Comparison of ENCODE assay signal across 24 cellular contexts in the genomic region with DNA sequence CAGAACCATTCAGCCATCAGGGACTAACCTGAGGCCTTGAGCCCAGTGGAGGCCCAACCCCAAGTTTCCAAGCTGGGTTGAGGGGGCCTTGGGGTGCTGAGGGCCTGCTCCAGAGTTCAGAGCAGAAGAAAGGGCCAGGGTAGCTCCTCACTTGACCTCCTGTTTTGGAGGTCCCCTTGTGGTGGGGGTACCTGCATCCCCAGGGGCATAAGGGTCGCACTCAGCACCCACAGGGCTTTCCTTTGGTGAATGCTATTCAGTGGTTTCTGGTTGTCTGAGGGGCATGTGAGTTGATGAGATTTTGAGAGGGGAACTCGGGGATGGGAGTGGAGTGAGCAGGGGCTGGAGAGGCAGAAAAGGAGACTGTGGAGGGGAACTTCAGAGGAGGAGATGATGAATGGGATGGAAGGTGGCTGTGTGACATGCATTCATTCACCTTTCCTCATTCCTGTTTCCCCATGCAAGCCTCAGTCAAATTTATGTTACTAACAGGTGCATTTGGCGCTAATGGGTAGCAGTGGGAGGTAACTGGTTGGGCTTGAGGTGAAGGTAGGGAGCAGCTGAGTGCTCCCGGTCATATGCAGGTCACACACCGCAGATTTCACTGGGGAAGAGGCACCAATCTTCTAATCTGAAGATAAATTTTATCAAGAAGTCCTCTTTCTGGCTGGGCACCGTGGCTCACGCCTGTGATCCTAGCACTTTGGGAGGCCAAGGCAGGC. TPM values are rescaled to one million over a fixed set of nuclear protein-coding genes. Genes with fewer than 3 reads are reported as not detected.
DNase-seq lines count a peak whose midpoint lies in the region; ATAC-seq and TF ChIP-seq lines count a peak whose summit lies in the region.
"Had no signal": no experiment of that assay in that cellular context is flagged by ENCODE, and none has a peak within 500 bp of the region (broad histone marks: within the 10 kb centered on the region; RNA-seq: fewer than 3 reads in every experiment).

No MANE protein-coding gene starts in this region.

- H3K9me3 ChIP-seq in spleen, result peaks cover 0 to 11% (median 7%) of the 10 kb centered on the region in 8 donors
- H3K9me3 ChIP-seq: BE2C had no signal

- H3K4me1 Mint-ChIP-seq in IgD-negative memory B cell (peaks cover 44 to 51% (median 48%) of the 10 kb centered on the region in 3 donors), activated B cell treated with CpG ODN at 0.5 μM for 24 hours (peaks cover 80% of the 10 kb centered on the region), memory B cell (peaks cover 50% of the 10 kb centered on the region), type B pancreatic cell (ENCODE audit: unreplicated experiment) (peaks cover 26% of the 10 kb centered on the region)
- H3K4me1 Mint-ChIP-seq: CD4-positive, CD25-positive, alpha-beta regulatory T cell; CD8-positive, alpha-beta memory T cell had no signal

- TF ChIP-seq POLR2A in spleen (IDR thresholded peaks at IDR 0.05), result no peak

- no peaks in the 10 kb centered on the region for H3K27me3 ChIP-seq in spleen (replicated peaks in 1 of 7)
- H3K27me3 ChIP-seq: BE2C had no signal

- H3K27me3 Mint-ChIP-seq in IgD-negative memory B cell (no peaks in the 10 kb centered on the region), activated B cell treated with CpG ODN at 0.5 μM for 24 hours (no peaks in the 10 kb centered on the region), memory B cell (no peaks in the 10 kb centered on the region), type B pancreatic cell (no peaks in the 10 kb centered on the region)
- H3K27me3 Mint-ChIP-seq: CD4-positive, CD25-positive, alpha-beta regulatory T cell had no signal

- H3K4me1 ChIP-seq in spleen, result peaks cover 0 to 10% (median 0%) of the 10 kb centered on the region in 6 donors
- H3K4me1 ChIP-seq: BE2C had no signal

- H3K27ac ChIP-seq in spleen, result no peak overlapping the region
- H3K27ac ChIP-seq: HL-60 had no signal

- ATAC-seq in activated B cell treated with CpG ODN at 0.5 μM for 24 hours (ENCODE audit: low read depth) (no peak), memory B cell (ENCODE audit: low read depth) (no peak)
- ATAC-seq: GM12878, GM23338 had no signal

- CTCF ChIA-PET in activated B cell treated with CpG ODN at 0.5 μM for 24 hours (lab: Charles Lee), result interaction anchor here (1.2 to 1.7 kb wide), 2 partner anchors 9 to 25 kb away, joined by 3 read pairs; no protein-coding TSS in a partner anchor

- no peaks in the 10 kb centered on the region for H3K36me3 ChIP-seq in spleen
- H3K36me3 ChIP-seq: BE2C had no signal

- POLR2A ChIA-PET in activated B cell treated with CpG ODN at 0.5 μM for 24 hours (lab: Charles Lee), result no interaction called here

- 91 to 95% (median 93%) methylated on average over 7 of the region's 7 CpGs for WGBS in spleen, 5 donors

- H3K4me3 ChIP-seq in spleen, result no peak overlapping the region
- H3K4me3 ChIP-seq: GM12878, GM23338 had no signal

- intact Hi-C loops in activated B cell treated with CpG ODN at 0.5 μM for 24 hours (cut with micrococcal nuclease), result no loop called here
- intact Hi-C loops in spleen (cut with DNase I; ENCODE audit: low total_unique reads), result no loop called here

- H3K9me3 Mint-ChIP-seq in IgD-negative memory B cell, result peaks cover 0 to 3% (median 0%) of the 10 kb centered on the region in 3 donors
- peaks cover 3% of the 10 kb centered on the region for H3K9me3 Mint-ChIP-seq in activated B cell treated with CpG ODN at 0.5 μM for 24 hours
- peaks cover 6% of the 10 kb centered on the region for H3K9me3 Mint-ChIP-seq in memory B cell
- peaks cover 3% of the 10 kb centered on the region for H3K9me3 Mint-ChIP-seq in type B pancreatic cell

- H3K27ac Mint-ChIP-seq in IgD-negative memory B cell (peak overlapping the region; percentile 35 to 89 (median 67)), activated B cell treated with CpG ODN at 0.5 μM for 24 hours (peak overlapping the region; percentile 59), memory B cell (peak overlapping the region; percentile 7), type B pancreatic cell (no peak overlapping the region)
- H3K27ac Mint-ChIP-seq: CD8-positive, alpha-beta memory T cell; GM23338 had no signal

- H3K4me3 Mint-ChIP-seq in IgD-negative memory B cell, result peak overlapping the region in 2 of 4 donors; percentile 1 to 67
- H3K4me3 Mint-ChIP-seq in activated B cell treated with CpG ODN at 0.5 μM for 24 hours, result no peak overlapping the region
- no peak overlapping the region for H3K4me3 Mint-ChIP-seq in memory B cell
- H3K4me3 Mint-ChIP-seq in type B pancreatic cell, result no peak overlapping the region
- H3K4me3 Mint-ChIP-seq: CD4-positive, CD25-positive, alpha-beta regulatory T cell; CD8-positive, alpha-beta memory T cell; GM23338 had no signal

- no peak for TF ChIP-seq CTCF in activated B cell treated with CpG ODN at 0.5 μM for 24 hours (IDR thresholded peaks at IDR 0.05)
- no peak for TF ChIP-seq CTCF in type B pancreatic cell (conservative IDR thresholded peaks at IDR 0.05)
- TF ChIP-seq CTCF in spleen (IDR thresholded peaks at IDR 0.05 in 8 of 11, conservative IDR thresholded peaks at IDR 0.05 in 3 of 11), result no peak

- H3K36me3 Mint-ChIP-seq in IgD-negative memory B cell, result peaks cover 11% of the 10 kb centered on the region
- peaks cover 28% of the 10 kb centered on the region for H3K36me3 Mint-ChIP-seq in activated B cell treated with CpG ODN at 0.5 μM for 24 hours (ENCODE audit: low read depth)
- peaks cover 35% of the 10 kb centered on the region for H3K36me3 Mint-ChIP-seq in memory B cell
- H3K36me3 Mint-ChIP-seq in type B pancreatic cell, result peaks cover 5% of the 10 kb centered on the region
- H3K36me3 Mint-ChIP-seq: CD4-positive, CD25-positive, alpha-beta regulatory T cell; CD8-positive, alpha-beta memory T cell had no signal

- no peak for DNase-seq in activated B cell treated with CpG ODN at 0.5 μM for 24 hours
- no peak for DNase-seq in memory B cell (ENCODE audit: low spot score in 2 of 2)
- peak; percentile 39 for DNase-seq in type B pancreatic cell (ENCODE audit: extremely low spot score, unreplicated experiment)
- no peak for DNase-seq in SW480 (ENCODE audit: low spot score)
- no peak for DNase-seq in HUDEP-2 (lab: John Stamatoyannopoulos, UW; ENCODE audit: unreplicated experiment in 76 of 76)
- DNase-seq in spleen, result no peak
- DNase-seq: BE2C; C1 segment of cervical spinal cord; CD4-positive, CD25-positive, alpha-beta regulatory T cell; CD8-positive, alpha-beta memory T cell; COR-L47; DMS 273 treated with DMSO at 0.1 percent for 48 hours; DMS53; DND-41; EL; HCEC 1CT; IMR-90 had no signal

RNA-seq across cellular contexts. Expression of a gene that starts 50.4 kb away (rescaled TPM):
- polyA plus RNA-seq in IgD-negative memory B cell (not detected), spleen (under 1 TPM; 0.09 to 0.20 (median 0.10) TPM)
- total RNA-seq in activated B cell treated with CpG ODN at 0.5 μM for 24 hours (not detected in 2 replicates), type B pancreatic cell (ENCODE audit: low replicate concordance) (not detected in 2 replicates), spleen (not detected)
- total RNA-seq: A172; CD4-positive, CD25-positive, alpha-beta regulatory T cell; CD8-positive, alpha-beta memory T cell; G401; GM12878; GM23338; HT1080; IMR-90 had no signal
- polyA plus RNA-seq: CD4-positive, CD25-positive, alpha-beta regulatory T cell; CD8-positive, alpha-beta memory T cell; GM12878; GM23338 had no signal
